ENCODE assay signal across 1 cellular context in the genomic region with DNA sequence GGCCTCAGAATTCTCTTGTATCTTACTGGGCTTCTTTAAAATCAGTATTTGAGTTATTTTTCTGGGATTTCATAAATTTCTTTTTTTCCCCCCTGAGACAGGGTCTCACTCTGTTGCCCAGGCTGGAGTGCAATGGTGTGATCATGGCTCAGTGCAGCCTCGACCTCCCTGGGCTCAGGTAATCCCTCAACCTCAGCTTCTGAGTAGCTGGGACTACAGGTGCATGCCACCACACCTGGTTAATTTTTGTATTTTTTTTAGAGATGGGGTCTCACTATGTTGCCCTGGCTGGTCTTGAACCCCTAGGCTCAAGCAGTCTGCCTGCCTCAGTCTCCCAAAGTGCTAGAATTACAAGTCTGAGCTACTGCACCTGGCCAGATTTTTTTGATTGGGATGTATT.
A peak's percentile ranks its signal among the peaks of the same experiment; 100 is the strongest.
TF ChIP-seq lines count a peak whose summit lies in the region.

No MANE protein-coding gene starts in this region.

TF ChIP-seq in K562, 482 proteins besides CTCF, POLR2A, EP300 and RAD21:
- no peak for TF ChIP-seq ZNF511 (CRISPR knock-in tag; IDR thresholded peaks at IDR 0.05)
- peak; percentile 77 for TF ChIP-seq ZNF121 (CRISPR knock-in tag; conservative IDR thresholded peaks at IDR 0.05)
